ENCODE assay signal across 1 cellular context in genomic region chr1:244815600-244816099, GRCh38.
TF ChIP-seq lines count a peak whose summit lies in the region.

No MANE protein-coding gene starts in this region.

TF ChIP-seq in WTC11, 78 proteins besides CTCF, POLR2A, EP300 and RAD21 (continued from another document):
- TF ChIP-seq, protein P1, sequence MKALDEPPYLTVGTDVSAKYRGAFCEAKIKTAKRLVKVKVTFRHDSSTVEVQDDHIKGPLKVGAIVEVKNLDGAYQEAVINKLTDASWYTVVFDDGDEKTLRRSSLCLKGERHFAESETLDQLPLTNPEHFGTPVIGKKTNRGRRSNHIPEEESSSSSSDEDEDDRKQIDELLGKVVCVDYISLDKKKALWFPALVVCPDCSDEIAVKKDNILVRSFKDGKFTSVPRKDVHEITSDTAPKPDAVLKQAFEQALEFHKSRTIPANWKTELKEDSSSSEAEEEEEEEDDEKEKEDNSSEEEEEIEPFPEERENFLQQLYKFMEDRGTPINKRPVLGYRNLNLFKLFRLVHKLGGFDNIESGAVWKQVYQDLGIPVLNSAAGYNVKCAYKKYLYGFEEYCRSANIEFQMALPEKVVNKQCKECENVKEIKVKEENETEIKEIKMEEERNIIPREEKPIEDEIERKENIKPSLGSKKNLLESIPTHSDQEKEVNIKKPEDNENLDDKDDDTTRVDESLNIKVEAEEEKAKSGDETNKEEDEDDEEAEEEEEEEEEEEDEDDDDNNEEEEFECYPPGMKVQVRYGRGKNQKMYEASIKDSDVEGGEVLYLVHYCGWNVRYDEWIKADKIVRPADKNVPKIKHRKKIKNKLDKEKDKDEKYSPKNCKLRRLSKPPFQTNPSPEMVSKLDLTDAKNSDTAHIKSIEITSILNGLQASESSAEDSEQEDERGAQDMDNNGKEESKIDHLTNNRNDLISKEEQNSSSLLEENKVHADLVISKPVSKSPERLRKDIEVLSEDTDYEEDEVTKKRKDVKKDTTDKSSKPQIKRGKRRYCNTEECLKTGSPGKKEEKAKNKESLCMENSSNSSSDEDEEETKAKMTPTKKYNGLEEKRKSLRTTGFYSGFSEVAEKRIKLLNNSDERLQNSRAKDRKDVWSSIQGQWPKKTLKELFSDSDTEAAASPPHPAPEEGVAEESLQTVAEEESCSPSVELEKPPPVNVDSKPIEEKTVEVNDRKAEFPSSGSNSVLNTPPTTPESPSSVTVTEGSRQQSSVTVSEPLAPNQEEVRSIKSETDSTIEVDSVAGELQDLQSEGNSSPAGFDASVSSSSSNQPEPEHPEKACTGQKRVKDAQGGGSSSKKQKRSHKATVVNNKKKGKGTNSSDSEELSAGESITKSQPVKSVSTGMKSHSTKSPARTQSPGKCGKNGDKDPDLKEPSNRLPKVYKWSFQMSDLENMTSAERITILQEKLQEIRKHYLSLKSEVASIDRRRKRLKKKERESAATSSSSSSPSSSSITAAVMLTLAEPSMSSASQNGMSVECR (CRISPR knock-in tag; IDR thresholded peaks at IDR 0.05; ENCODE audit: borderline replicate concordance), result 0 out of 2 replicates have a peak, but pooled peaks have one; percentile 35
- TF ChIP-seq ELF4 (CRISPR knock-in tag; IDR thresholded peaks at IDR 0.05; ENCODE audit: low read depth) (no peak), ZNF317 (CRISPR knock-in tag; IDR thresholded peaks at IDR 0.05; ENCODE audit: borderline replicate concordance, low read depth) (no peak), TEAD1 (CRISPR knock-in tag; IDR thresholded peaks at IDR 0.05) (no peak), ZNF232 (CRISPR knock-in tag; IDR thresholded peaks at IDR 0.05) (0 out of 2 replicates have a peak, but pooled peaks have one; percentile 20), RORB (CRISPR knock-in tag; IDR thresholded peaks at IDR 0.05) (no peak)
- TF ChIP-seq, protein P2, sequence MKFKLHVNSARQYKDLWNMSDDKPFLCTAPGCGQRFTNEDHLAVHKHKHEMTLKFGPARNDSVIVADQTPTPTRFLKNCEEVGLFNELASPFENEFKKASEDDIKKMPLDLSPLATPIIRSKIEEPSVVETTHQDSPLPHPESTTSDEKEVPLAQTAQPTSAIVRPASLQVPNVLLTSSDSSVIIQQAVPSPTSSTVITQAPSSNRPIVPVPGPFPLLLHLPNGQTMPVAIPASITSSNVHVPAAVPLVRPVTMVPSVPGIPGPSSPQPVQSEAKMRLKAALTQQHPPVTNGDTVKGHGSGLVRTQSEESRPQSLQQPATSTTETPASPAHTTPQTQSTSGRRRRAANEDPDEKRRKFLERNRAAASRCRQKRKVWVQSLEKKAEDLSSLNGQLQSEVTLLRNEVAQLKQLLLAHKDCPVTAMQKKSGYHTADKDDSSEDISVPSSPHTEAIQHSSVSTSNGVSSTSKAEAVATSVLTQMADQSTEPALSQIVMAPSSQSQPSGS (CRISPR knock-in tag; IDR thresholded peaks at IDR 0.05; ENCODE audit: borderline replicate concordance, low read depth), result no peak
- TF ChIP-seq, protein P3, sequence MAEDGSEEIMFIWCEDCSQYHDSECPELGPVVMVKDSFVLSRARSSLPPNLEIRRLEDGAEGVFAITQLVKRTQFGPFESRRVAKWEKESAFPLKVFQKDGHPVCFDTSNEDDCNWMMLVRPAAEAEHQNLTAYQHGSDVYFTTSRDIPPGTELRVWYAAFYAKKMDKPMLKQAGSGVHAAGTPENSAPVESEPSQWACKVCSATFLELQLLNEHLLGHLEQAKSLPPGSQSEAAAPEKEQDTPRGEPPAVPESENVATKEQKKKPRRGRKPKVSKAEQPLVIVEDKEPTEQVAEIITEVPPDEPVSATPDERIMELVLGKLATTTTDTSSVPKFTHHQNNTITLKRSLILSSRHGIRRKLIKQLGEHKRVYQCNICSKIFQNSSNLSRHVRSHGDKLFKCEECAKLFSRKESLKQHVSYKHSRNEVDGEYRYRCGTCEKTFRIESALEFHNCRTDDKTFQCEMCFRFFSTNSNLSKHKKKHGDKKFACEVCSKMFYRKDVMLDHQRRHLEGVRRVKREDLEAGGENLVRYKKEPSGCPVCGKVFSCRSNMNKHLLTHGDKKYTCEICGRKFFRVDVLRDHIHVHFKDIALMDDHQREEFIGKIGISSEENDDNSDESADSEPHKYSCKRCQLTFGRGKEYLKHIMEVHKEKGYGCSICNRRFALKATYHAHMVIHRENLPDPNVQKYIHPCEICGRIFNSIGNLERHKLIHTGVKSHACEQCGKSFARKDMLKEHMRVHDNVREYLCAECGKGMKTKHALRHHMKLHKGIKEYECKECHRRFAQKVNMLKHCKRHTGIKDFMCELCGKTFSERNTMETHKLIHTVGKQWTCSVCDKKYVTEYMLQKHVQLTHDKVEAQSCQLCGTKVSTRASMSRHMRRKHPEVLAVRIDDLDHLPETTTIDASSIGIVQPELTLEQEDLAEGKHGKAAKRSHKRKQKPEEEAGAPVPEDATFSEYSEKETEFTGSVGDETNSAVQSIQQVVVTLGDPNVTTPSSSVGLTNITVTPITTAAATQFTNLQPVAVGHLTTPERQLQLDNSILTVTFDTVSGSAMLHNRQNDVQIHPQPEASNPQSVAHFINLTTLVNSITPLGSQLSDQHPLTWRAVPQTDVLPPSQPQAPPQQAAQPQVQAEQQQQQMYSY (CRISPR knock-in tag; IDR thresholded peaks at IDR 0.05), result no peak
